1 cellular context compared by ENCODE assay signal in the genomic region with DNA sequence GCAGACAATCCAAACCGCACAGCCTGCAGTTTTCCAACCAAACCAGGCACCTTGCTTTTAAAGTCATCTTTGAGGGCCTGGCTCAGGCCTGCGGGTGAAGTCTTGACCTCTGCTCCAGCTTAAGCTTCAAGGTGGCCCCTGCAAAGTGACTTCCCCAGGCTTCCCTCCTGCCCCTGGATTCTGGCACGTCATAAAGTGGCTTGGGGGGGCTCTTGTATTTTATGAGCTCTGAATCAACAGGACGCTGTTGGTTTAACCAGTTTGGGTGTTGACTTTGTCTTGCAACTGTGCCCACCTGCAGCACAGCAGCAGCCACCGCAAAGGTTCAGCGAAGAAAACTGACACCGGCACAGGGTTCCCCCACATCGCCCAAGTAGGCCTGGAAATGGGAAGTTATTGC.
TF ChIP-seq lines count a peak whose summit lies in the region.

No MANE protein-coding gene starts in this region.

TF ChIP-seq in WTC11, 78 proteins besides CTCF, POLR2A, EP300 and RAD21 (continued from another document):
- TF ChIP-seq, protein P1, sequence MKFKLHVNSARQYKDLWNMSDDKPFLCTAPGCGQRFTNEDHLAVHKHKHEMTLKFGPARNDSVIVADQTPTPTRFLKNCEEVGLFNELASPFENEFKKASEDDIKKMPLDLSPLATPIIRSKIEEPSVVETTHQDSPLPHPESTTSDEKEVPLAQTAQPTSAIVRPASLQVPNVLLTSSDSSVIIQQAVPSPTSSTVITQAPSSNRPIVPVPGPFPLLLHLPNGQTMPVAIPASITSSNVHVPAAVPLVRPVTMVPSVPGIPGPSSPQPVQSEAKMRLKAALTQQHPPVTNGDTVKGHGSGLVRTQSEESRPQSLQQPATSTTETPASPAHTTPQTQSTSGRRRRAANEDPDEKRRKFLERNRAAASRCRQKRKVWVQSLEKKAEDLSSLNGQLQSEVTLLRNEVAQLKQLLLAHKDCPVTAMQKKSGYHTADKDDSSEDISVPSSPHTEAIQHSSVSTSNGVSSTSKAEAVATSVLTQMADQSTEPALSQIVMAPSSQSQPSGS (CRISPR knock-in tag; IDR thresholded peaks at IDR 0.05; ENCODE audit: borderline replicate concordance, low read depth): no peak
- TF ChIP-seq, protein P2, sequence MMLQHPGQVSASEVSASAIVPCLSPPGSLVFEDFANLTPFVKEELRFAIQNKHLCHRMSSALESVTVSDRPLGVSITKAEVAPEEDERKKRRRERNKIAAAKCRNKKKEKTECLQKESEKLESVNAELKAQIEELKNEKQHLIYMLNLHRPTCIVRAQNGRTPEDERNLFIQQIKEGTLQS (CRISPR knock-in tag; conservative IDR thresholded peaks at IDR 0.05): no peak
- TF ChIP-seq GRHL2 (CRISPR knock-in tag; IDR thresholded peaks at IDR 0.05; ENCODE audit: insufficient replicate concordance, severe bottlenecking): no peak
